Comparison of ENCODE assay signal across 20 cellular contexts in the genomic region with DNA sequence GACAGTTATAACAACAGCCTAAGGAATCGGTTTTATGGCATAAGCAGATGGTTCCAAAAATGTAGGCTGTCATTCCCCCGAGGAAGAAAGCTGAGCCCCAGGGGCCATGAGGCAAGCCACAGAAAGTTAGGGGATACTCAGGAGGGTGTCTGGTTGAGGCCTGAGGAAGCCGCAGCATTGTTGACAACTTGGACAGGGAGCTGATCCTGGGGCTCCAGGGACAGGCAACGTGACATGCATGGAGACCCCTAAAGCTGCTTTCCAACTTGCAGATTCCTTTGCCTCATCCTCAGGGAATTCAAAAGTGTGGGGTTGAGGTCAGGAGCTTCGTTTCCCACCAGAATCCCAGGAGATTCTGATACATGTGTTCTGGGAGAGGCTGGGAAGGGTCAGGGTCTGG. TPM values are rescaled to one million over a fixed set of nuclear protein-coding genes. Genes with fewer than 3 reads are reported as not detected.
DNase-seq lines count a peak whose midpoint lies in the region; TF ChIP-seq lines count a peak whose summit lies in the region.
"Had no signal": no experiment of that assay in that cellular context is flagged by ENCODE, and none has a peak within 500 bp of the region (broad histone marks: within the 10 kb centered on the region; RNA-seq: fewer than 3 reads in every experiment).

No MANE protein-coding gene starts in this region.

- H4K20me1 ChIP-seq in BLaER1, result no peaks in the 10 kb centered on the region

- H3K36me3 Mint-ChIP-seq in glutamatergic neuron (ENCODE audit: unreplicated experiment), result peaks cover 4% of the 10 kb centered on the region
- H3K36me3 Mint-ChIP-seq: CD4-positive, alpha-beta memory T cell had no signal

- intact Hi-C loops in posterior vena cava (cut with DNase I), result loop anchor here in 1 of 2 donors (5.0 kb wide), 1 partner anchor 102 kb away; no protein-coding TSS in a partner anchor

- H3K27ac ChIP-seq in BLaER1, result 0 out of 2 replicates have a peak overlapping the region, but pooled peaks have one; percentile 32
- H3K27ac ChIP-seq: 22Rv1, GM23248 had no signal

- no peaks in the 10 kb centered on the region for H3K36me3 ChIP-seq in BLaER1

- no peaks in the 10 kb centered on the region for H3K9me3 ChIP-seq in BLaER1

- H3K4me3 ChIP-seq in BLaER1, result no peak overlapping the region
- H3K4me3 ChIP-seq: GM23248 had no signal

- peaks cover 1% of the 10 kb centered on the region; the same call in 1 of the 2 replicates for H3K27me3 ChIP-seq in BLaER1

- H3K4me2 ChIP-seq in BLaER1, result peak overlapping the region; percentile 75

- DNase-seq in NCI-H2171 treated with DMSO at 0.1 percent for 48 hours (lab: John Stamatoyannopoulos, UW) (peak; percentile 38), NCI-H2171 (lab: John Stamatoyannopoulos, UW) (no peak), glutamatergic neuron (no peak), posterior vena cava (ENCODE audit: low spot score) (peak; percentile 59)
- DNase-seq in activated effector memory CD4-positive, alpha-beta T cell treated with Interleukin-2 at 50 U/mL for 16 hours, result no peak
- DNase-seq in stimulated activated CD4-positive, alpha-beta T cell treated with anti-CD3 and anti-CD28 coated beads, Interleukin-2, amount 100 ng/mL, for 48 hours, result no peak
- DNase-seq: C1 segment of cervical spinal cord; Calu3; CD4-positive, alpha-beta memory T cell; COR-L47; DMS53; DMS79 treated with DMSO at 0.1 percent for 48 hours; GF-D8; GM23248; HCEC 1CT had no signal

- H3K4me1 ChIP-seq in BLaER1, result peaks cover 36% of the 10 kb centered on the region

- H3K9me3 Mint-ChIP-seq in glutamatergic neuron (ENCODE audit: unreplicated experiment), result peaks cover 14% of the 10 kb centered on the region

- peak overlapping the region; percentile 16 for H3K27ac Mint-ChIP-seq in glutamatergic neuron (ENCODE audit: unreplicated experiment)
- H3K27ac Mint-ChIP-seq: B cell; CD4-positive, alpha-beta memory T cell had no signal

- H3K4me3 Mint-ChIP-seq in glutamatergic neuron (ENCODE audit: unreplicated experiment), result peak overlapping the region; percentile 39
- H3K4me3 Mint-ChIP-seq: B cell; CD4-positive, alpha-beta memory T cell had no signal

- H3K27me3 Mint-ChIP-seq in glutamatergic neuron (ENCODE audit: unreplicated experiment), result peaks cover 16% of the 10 kb centered on the region

- peaks cover 34% of the 10 kb centered on the region for H3K4me1 Mint-ChIP-seq in glutamatergic neuron (ENCODE audit: low read depth, unreplicated experiment)
- H3K4me1 Mint-ChIP-seq: B cell; CD4-positive, alpha-beta memory T cell had no signal

- H3K9ac ChIP-seq in BLaER1, result no peak overlapping the region
- H3K9ac ChIP-seq: GM23248 had no signal

- no peak for TF ChIP-seq CTCF in glutamatergic neuron (IDR thresholded peaks at IDR 0.05; ENCODE audit: partially characterized antibody, unreplicated experiment)

RNA-seq across cellular contexts. Expression of gene CELF4, which starts 20.9 kb away (rescaled TPM):
- total RNA-seq in glutamatergic neuron (ENCODE audit: unreplicated experiment), result 38.4 TPM
- total RNA-seq in posterior vena cava, result not detected
- total RNA-seq: B cell; CD4-positive, alpha-beta memory T cell; Daoy; G401; GM23248 had no signal

Comparison
In these comparisons a context has a peak if more than half of its experiments do, and no peak if none do; other contexts are left out.
1. DNase-seq: peak in NCI-H2171 treated with DMSO at 0.1 percent for 48 hours (single experiment) and posterior vena cava (single experiment); none in NCI-H2171 (single experiment), glutamatergic neuron (single experiment), activated effector memory CD4-positive, alpha-beta T cell treated with Interleukin-2 at 50 U/mL for 16 hours (single experiment) and stimulated activated CD4-positive, alpha-beta T cell treated with anti-CD3 and anti-CD28 coated beads, Interleukin-2, amount 100 ng/mL, for 48 hours (0 of 2).
2. RNA of gene CELF4, which starts 20.9 kb away (total RNA-seq): 38.4 TPM in glutamatergic neuron (single experiment); not detected in posterior vena cava; every median in the first group is over 10 times any median in the second.